ENCODE assay signal across 17 cellular contexts in the genomic region with DNA sequence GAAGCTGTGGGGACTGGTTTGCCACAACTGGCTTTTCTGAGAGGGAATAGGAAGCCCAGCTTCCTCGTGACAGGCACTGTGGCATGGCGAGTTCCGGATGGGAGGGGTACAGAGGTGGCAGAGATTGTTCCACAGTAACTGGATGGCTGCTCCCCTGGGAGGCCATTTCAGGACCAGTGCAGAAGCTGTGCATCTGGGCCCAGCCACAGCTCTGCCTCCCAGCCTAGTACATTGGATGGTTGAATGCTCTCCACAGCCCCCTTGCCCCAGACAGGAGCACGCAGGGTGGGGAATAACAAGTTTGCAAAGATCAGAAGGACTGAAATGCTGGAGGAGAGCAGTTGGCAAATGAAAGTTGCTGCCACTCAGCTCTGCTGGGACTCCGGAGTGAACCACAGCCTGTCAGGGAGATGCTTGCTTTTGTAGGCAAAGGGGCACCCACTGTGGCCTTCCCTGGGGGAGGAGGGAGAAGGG. TPM values are rescaled to one million over a fixed set of nuclear protein-coding genes. Genes with fewer than 3 reads are reported as not detected.
A peak's percentile ranks its signal among the peaks of the same experiment; 100 is the strongest.
DNase-seq lines count a peak whose midpoint lies in the region; ATAC-seq and TF ChIP-seq lines count a peak whose summit lies in the region.
"Had no signal": no experiment of that assay in that cellular context is flagged by ENCODE, and none has a peak within 500 bp of the region (broad histone marks: within the 10 kb centered on the region; RNA-seq: fewer than 3 reads in every experiment).

No MANE protein-coding gene starts in this region.

- H3K9ac ChIP-seq in BLaER1 = no peak overlapping the region

- no peaks in the 10 kb centered on the region for H3K27me3 Mint-ChIP-seq in osteocyte (ENCODE audit: unreplicated experiment)
- peaks cover 2% of the 10 kb centered on the region for H3K27me3 Mint-ChIP-seq in activated T-helper 17 cell treated with anti-CD3 and anti-CD28 coated beads, Interleukin-2, amount 50 U/mL, for 72 hours

- no peak overlapping the region for H3K4me3 Mint-ChIP-seq in osteocyte (ENCODE audit: unreplicated experiment)
- no peak overlapping the region for H3K4me3 Mint-ChIP-seq in activated T-helper 17 cell treated with anti-CD3 and anti-CD28 coated beads, Interleukin-2, amount 50 U/mL, for 72 hours

- H3K36me3 ChIP-seq in BLaER1 (peaks cover 18% of the 10 kb centered on the region), H7 (replicated peaks; ENCODE audit: control insufficient read depth, insufficient read depth, low read length) (no peaks in the 10 kb centered on the region)
- H3K36me3 ChIP-seq: neutrophil had no signal

- peaks cover 59% of the 10 kb centered on the region for H3K4me1 ChIP-seq in BLaER1

- peaks cover 71% of the 10 kb centered on the region for H4K20me1 ChIP-seq in BLaER1

- 0 out of 2 replicates have a peak overlapping the region, but pooled peaks have one; percentile 44 for H3K27ac ChIP-seq in BLaER1
- H3K27ac ChIP-seq: neutrophil had no signal

- H3K27me3 ChIP-seq in BLaER1 = peaks cover 47% of the 10 kb centered on the region
- no peaks in the 10 kb centered on the region for H3K27me3 ChIP-seq in H7 (ENCODE audit: control insufficient read depth, insufficient read depth, low read length)

- no peaks in the 10 kb centered on the region for H3K9me3 Mint-ChIP-seq in osteocyte (ENCODE audit: unreplicated experiment)
- H3K9me3 Mint-ChIP-seq in activated T-helper 17 cell treated with anti-CD3 and anti-CD28 coated beads, Interleukin-2, amount 50 U/mL, for 72 hours = no peaks in the 10 kb centered on the region

- TF ChIP-seq CTCF in osteocyte (IDR thresholded peaks at IDR 0.05) (no peak), GM20000 (IDR thresholded peaks at IDR 0.05; ENCODE audit: extremely low read depth, missing control alignments) (no peak)

- peak overlapping the region; percentile 94 for H3K4me2 ChIP-seq in BLaER1

- H3K27ac Mint-ChIP-seq in osteocyte (ENCODE audit: unreplicated experiment) = no peak overlapping the region
- no peak overlapping the region for H3K27ac Mint-ChIP-seq in activated T-helper 17 cell treated with anti-CD3 and anti-CD28 coated beads, Interleukin-2, amount 50 U/mL, for 72 hours

- H3K36me3 Mint-ChIP-seq in osteocyte (ENCODE audit: unreplicated experiment) = peaks cover 3% of the 10 kb centered on the region
- H3K36me3 Mint-ChIP-seq in activated T-helper 17 cell treated with anti-CD3 and anti-CD28 coated beads, Interleukin-2, amount 50 U/mL, for 72 hours (ENCODE audit: low read depth) = no peaks in the 10 kb centered on the region

- H3K4me3 ChIP-seq in BLaER1 = peak overlapping the region; percentile 52
- no peak overlapping the region for H3K4me3 ChIP-seq in H7 (ENCODE audit: insufficient read depth, low read depth, low read length)

- ATAC-seq in activated T-helper 17 cell treated with anti-CD3 and anti-CD28 coated beads, Interleukin-2, amount 50 U/mL, for 72 hours (replicated peaks) = no peak
- ATAC-seq in HG02885 (IDR thresholded peaks at IDR 0.05; ENCODE audit: poor library complexity, unreplicated experiment) = no peak

- H3K9me3 ChIP-seq in BLaER1 = no peaks in the 10 kb centered on the region
- H3K9me3 ChIP-seq: neutrophil had no signal

- DNase-seq in H7 (peak; percentile 13), globus pallidus (ENCODE audit: low spot score) (peak; percentile 11), osteocyte (ENCODE audit: extremely low spot score, unreplicated experiment) (peak; percentile 71), GM20000 (ENCODE audit: low spot score) (no peak)
- DNase-seq in effector CD8-positive, alpha-beta T cell (lab: John Stamatoyannopoulos, UW) = no peak
- DNase-seq: activated CD4-positive, alpha-beta T cell treated with anti-CD3 and anti-CD28 coated beads, Interleukin-2, amount 50 U/mL, for 1 hour; aorta; EL; kidney glomerular epithelial cell; midbrain; NCI-H146; NCI-H82; stimulated activated CD4-positive, alpha-beta T cell treated with anti-CD3 and anti-CD28 coated beads, Interleukin-2, amount 100 ng/mL, for 48 hours had no signal

- peaks cover 50% of the 10 kb centered on the region for H3K4me1 Mint-ChIP-seq in osteocyte (ENCODE audit: unreplicated experiment)
- no peaks in the 10 kb centered on the region for H3K4me1 Mint-ChIP-seq in activated T-helper 17 cell treated with anti-CD3 and anti-CD28 coated beads, Interleukin-2, amount 50 U/mL, for 72 hours

RNA-seq across cellular contexts. Expression of a gene that starts 51.7 kb away (rescaled TPM):
- 0.48 TPM in 2 replicates for total RNA-seq in H7 (2014; rRNA removed; shearing (Covaris generic))
- 10.2 and 11.9 TPM in 2 replicates for total RNA-seq in osteocyte
- total RNA-seq in activated T-helper 17 cell treated with anti-CD3 and anti-CD28 coated beads, Interleukin-2, amount 50 U/mL, for 72 hours = 1 to 10 TPM in 1 of 2 donors, under 1 TPM in 1; 0.50 to 1.6 TPM

Comparison
In these comparisons a context has a peak if more than half of its experiments do, and no peak if none do; other contexts are left out.
1. DNase-seq: peak in H7 (single experiment), globus pallidus (single experiment) and osteocyte (single experiment); none in GM20000 (single experiment) and effector CD8-positive, alpha-beta T cell (single experiment).